In genomic region chr20:60340232-60340631, GRCh38 we compare ENCODE assay signal across 18 cellular contexts.
A peak's percentile ranks its signal among the peaks of the same experiment; 100 is the strongest.
DNase-seq lines count a peak whose midpoint lies in the region; ATAC-seq, FAIRE-seq and TF ChIP-seq lines count a peak whose summit lies in the region.
"Had no signal": no experiment of that assay in that cellular context is flagged by ENCODE, and none has a peak within 500 bp of the region (broad histone marks: within the 10 kb centered on the region; RNA-seq: fewer than 3 reads in every experiment).

No MANE protein-coding gene starts in this region.

- peaks cover 26% of the 10 kb centered on the region for H3K27me3 Mint-ChIP-seq in H9 (ENCODE audit: low read depth)

- TF ChIP-seq CTCF in C4-2B (conservative IDR thresholded peaks at IDR 0.05) (peak; percentile 38), H9 (conservative IDR thresholded peaks at IDR 0.05) (peak; percentile 20; the same call in 1 of the 3 replicates), NB4 (IDR thresholded peaks at IDR 0.05; ENCODE audit: low read depth, low read length) (peak; percentile 21), bronchial epithelial cell (IDR thresholded peaks at IDR 0.05; ENCODE audit: insufficient read depth, low read length, severe bottlenecking) (no peak)

- WGBS in H9 (ENCODE audit: extremely low coverage, insufficient read length, low lambda C conversion rate), result no CpG with 5 or more reads among the region's 4 CpGs

- H3K79me1 ChIP-seq in H9 (ENCODE audit: insufficient read depth, low read depth, low read length, poor library complexity, severe bottlenecking), result no peaks in the 10 kb centered on the region

- H3K27ac Mint-ChIP-seq in H9, result no peak overlapping the region
- H3K27ac Mint-ChIP-seq: CD4-positive, alpha-beta T cell; GM23338 had no signal

- no peak for TF ChIP-seq POLR2A in NB4 (IDR thresholded peaks at IDR 0.05; ENCODE audit: extremely low read depth, insufficient read length)

- no peak overlapping the region for H2BK20ac ChIP-seq in H9 (ENCODE audit: low read depth, low read length, poor library complexity, severe bottlenecking)

- H3K27ac ChIP-seq in C4-2B (no peak overlapping the region), H9 (ENCODE audit: insufficient read length, low read depth, low read length) (no peak overlapping the region)
- H3K27ac ChIP-seq: BLaER1 treated with 17β-estradiol and CSF1 and Interleukin-3, amounts not matched to agents 10 nM and 100 nM had no signal

- no peak overlapping the region for H4K91ac ChIP-seq in H9 (ENCODE audit: insufficient read length, low read depth, low read length)

- peaks cover 5 to 31% of the 10 kb centered on the region in 2 experiments; a peak in 4 of 5 replicates for H3K9me3 Mint-ChIP-seq in H9
- H3K9me3 Mint-ChIP-seq: CD4-positive, alpha-beta T cell had no signal

- no peak overlapping the region for H3K4ac ChIP-seq in H9 (ENCODE audit: low read depth, low read length)

- H3K4me1 ChIP-seq in H9 (ENCODE audit: insufficient read depth, low read length), result no peaks in the 10 kb centered on the region

- H3K18ac ChIP-seq in H9 (ENCODE audit: insufficient read length, low read depth, low read length), result no peak overlapping the region

- ATAC-seq in sciatic nerve, result no peak
- ATAC-seq: GM23338 had no signal

- no peak overlapping the region for H3T11ph ChIP-seq in H9 (ENCODE audit: low read length)

- no peaks in the 10 kb centered on the region for H3K36me3 ChIP-seq in bronchial epithelial cell (ENCODE audit: control insufficient read depth, insufficient read depth, low read length)
- H3K36me3 ChIP-seq: BLaER1 treated with 17β-estradiol and CSF1 and Interleukin-3, amounts not matched to agents 10 nM and 100 nM had no signal

- H3K4me2 ChIP-seq in H9 (ENCODE audit: insufficient read depth, insufficient read length, low read length), result no peak overlapping the region
- H3K4me2 ChIP-seq: BLaER1 treated with 17β-estradiol and CSF1 and Interleukin-3, amounts not matched to agents 10 nM and 100 nM; GM23338 had no signal

- H2AK5ac ChIP-seq in H9 (ENCODE audit: insufficient read length, low read length), result no peak overlapping the region

- H3K23ac ChIP-seq in H9 (ENCODE audit: insufficient read length, low read depth, low read length), result no peak overlapping the region

- H2BK15ac ChIP-seq in H9 (ENCODE audit: low read depth, low read length), result no peak overlapping the region

- H3K56ac ChIP-seq in H9 (ENCODE audit: insufficient read length, low read depth, low read length), result no peak overlapping the region

- H3K79me2 ChIP-seq in H9 (ENCODE audit: insufficient read depth, low read length), result peaks cover 3% of the 10 kb centered on the region; the same call in 1 of the 2 replicates

- no peak overlapping the region for H4K5ac ChIP-seq in H9 (ENCODE audit: insufficient read length, low read depth, low read length)

- H2BK5ac ChIP-seq in H9 (ENCODE audit: insufficient read length, low read length), result no peak overlapping the region

- no peak overlapping the region for H3K14ac ChIP-seq in H9 (ENCODE audit: insufficient read depth, low read length)

- FAIRE-seq in bronchial epithelial cell (lab: Jason Lieb, UNC), result peak; percentile 52
- FAIRE-seq: GM18507 had no signal

- no peaks in the 10 kb centered on the region for H3K27me3 ChIP-seq in H9 (ENCODE audit: insufficient read depth, low read length)
- H3K27me3 ChIP-seq in bronchial epithelial cell (ENCODE audit: control insufficient read depth, insufficient read depth, low read length), result no peaks in the 10 kb centered on the region
- H3K27me3 ChIP-seq: BLaER1 treated with 17β-estradiol and CSF1 and Interleukin-3, amounts not matched to agents 10 nM and 100 nM had no signal

- H2BK12ac ChIP-seq in H9 (ENCODE audit: insufficient read length, low read depth, low read length), result no peak overlapping the region

- no peaks in the 10 kb centered on the region for H3K23me2 ChIP-seq in H9 (ENCODE audit: insufficient read length, low read depth, low read length, poor library complexity, severe bottlenecking)

- H3K9me3 ChIP-seq in H9 (ENCODE audit: control insufficient read depth, low read depth, low read length), result no peaks in the 10 kb centered on the region
- H3K9me3 ChIP-seq: BLaER1 treated with 17β-estradiol and CSF1 and Interleukin-3, amounts not matched to agents 10 nM and 100 nM had no signal

- no peaks in the 10 kb centered on the region for H3K4me1 Mint-ChIP-seq in H9
- H3K4me1 Mint-ChIP-seq: GM23338 had no signal

- no peak overlapping the region for H2BK120ac ChIP-seq in H9 (ENCODE audit: low read depth, low read length, poor library complexity, severe bottlenecking)

- no peak for DNase-seq in H9
- peak; percentile 19 for DNase-seq in NB4 (ENCODE audit: low read depth)
- no peak for DNase-seq in bronchial epithelial cell (ENCODE audit: low read depth)
- no peak for DNase-seq in inferior parietal cortex (ENCODE audit: extremely low spot score)
- no peak for DNase-seq in ureter (ENCODE audit: low spot score)
- no peak for DNase-seq in sciatic nerve (ENCODE audit: low spot score)
- DNase-seq: ACHN; Calu3; CD4-positive, alpha-beta T cell; DMS 273 treated with DMSO at 0.1 percent for 48 hours; DMS79 treated with DMSO at 0.1 percent for 48 hours; GDM1; H7; Karpas-422 had no signal

- no peak overlapping the region for H4K8ac ChIP-seq in H9 (replicated peaks; ENCODE audit: insufficient read length, low read depth, low read length)

- H4K20me1 ChIP-seq in H9 (ENCODE audit: control insufficient read depth, insufficient read depth, insufficient read length), result no peaks in the 10 kb centered on the region
- H4K20me1 ChIP-seq: BLaER1 treated with 17β-estradiol and CSF1 and Interleukin-3, amounts not matched to agents 10 nM and 100 nM had no signal

- intact Hi-C loops in sciatic nerve (cut with DNase I), result no loop called here

- H3K4me3 ChIP-seq in NB4 (ENCODE audit: low read depth, low read length) (no peak overlapping the region), bronchial epithelial cell (ENCODE audit: low read depth, low read length) (no peak overlapping the region)
- H3K4me3 ChIP-seq: BLaER1 treated with 17β-estradiol and CSF1 and Interleukin-3, amounts not matched to agents 10 nM and 100 nM; GM23338 had no signal

- no peak overlapping the region for H3K4me3 Mint-ChIP-seq in H9
- H3K4me3 Mint-ChIP-seq: CD4-positive, alpha-beta T cell; GM23338 had no signal

- no peak overlapping the region for H3K9ac ChIP-seq in H9 (ENCODE audit: extremely low read depth, insufficient read length, low read length)
- H3K9ac ChIP-seq: BLaER1 treated with 17β-estradiol and CSF1 and Interleukin-3, amounts not matched to agents 10 nM and 100 nM had no signal

- H3K36me3 Mint-ChIP-seq in H9 (ENCODE audit: insufficient read depth in 1 of 3, low read depth in 3 of 3), result peaks cover 0 to 3% (median 2%) of the 10 kb centered on the region in 3 experiments; a peak in 4 of 7 replicates

- no peak overlapping the region for H2AFZ ChIP-seq in H9 (ENCODE audit: low read length)
- H2AFZ ChIP-seq: GM23338 had no signal
